Comparison of ENCODE assay signal across 1 cellular context in genomic region chr11:2399488-2400068, GRCh38.
TF ChIP-seq lines count a peak whose summit lies in the region.

No MANE protein-coding gene starts in this region.

TF ChIP-seq in K562, 482 proteins besides CTCF, POLR2A, EP300 and RAD21 (continued from another document):
- TF ChIP-seq, protein P1, sequence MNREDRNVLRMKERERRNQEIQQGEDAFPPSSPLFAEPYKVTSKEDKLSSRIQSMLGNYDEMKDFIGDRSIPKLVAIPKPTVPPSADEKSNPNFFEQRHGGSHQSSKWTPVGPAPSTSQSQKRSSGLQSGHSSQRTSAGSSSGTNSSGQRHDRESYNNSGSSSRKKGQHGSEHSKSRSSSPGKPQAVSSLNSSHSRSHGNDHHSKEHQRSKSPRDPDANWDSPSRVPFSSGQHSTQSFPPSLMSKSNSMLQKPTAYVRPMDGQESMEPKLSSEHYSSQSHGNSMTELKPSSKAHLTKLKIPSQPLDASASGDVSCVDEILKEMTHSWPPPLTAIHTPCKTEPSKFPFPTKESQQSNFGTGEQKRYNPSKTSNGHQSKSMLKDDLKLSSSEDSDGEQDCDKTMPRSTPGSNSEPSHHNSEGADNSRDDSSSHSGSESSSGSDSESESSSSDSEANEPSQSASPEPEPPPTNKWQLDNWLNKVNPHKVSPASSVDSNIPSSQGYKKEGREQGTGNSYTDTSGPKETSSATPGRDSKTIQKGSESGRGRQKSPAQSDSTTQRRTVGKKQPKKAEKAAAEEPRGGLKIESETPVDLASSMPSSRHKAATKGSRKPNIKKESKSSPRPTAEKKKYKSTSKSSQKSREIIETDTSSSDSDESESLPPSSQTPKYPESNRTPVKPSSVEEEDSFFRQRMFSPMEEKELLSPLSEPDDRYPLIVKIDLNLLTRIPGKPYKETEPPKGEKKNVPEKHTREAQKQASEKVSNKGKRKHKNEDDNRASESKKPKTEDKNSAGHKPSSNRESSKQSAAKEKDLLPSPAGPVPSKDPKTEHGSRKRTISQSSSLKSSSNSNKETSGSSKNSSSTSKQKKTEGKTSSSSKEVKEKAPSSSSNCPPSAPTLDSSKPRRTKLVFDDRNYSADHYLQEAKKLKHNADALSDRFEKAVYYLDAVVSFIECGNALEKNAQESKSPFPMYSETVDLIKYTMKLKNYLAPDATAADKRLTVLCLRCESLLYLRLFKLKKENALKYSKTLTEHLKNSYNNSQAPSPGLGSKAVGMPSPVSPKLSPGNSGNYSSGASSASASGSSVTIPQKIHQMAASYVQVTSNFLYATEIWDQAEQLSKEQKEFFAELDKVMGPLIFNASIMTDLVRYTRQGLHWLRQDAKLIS (CRISPR knock-in tag; IDR thresholded peaks at IDR 0.05): no peak
- TF ChIP-seq FIP1L1 (IDR thresholded peaks at IDR 0.05; ENCODE audit: low read depth, low read length, poor library complexity, severe bottlenecking) (no peak), MYC (IDR thresholded peaks at IDR 0.05; ENCODE audit: low read depth, low read length) (no peak), MYC (CRISPR knock-in tag; IDR thresholded peaks at IDR 0.05; ENCODE audit: borderline replicate concordance, low read depth) (0 out of 2 replicates have a peak, but pooled peaks have one; percentile 28), CSDE1 (IDR thresholded peaks at IDR 0.05) (no peak), WHSC1 (IDR thresholded peaks at IDR 0.05; ENCODE audit: low read length) (no peak), GTF2A2 (tag; IDR thresholded peaks at IDR 0.05) (no peak), PTTG1 (tag; IDR thresholded peaks at IDR 0.05; ENCODE audit: low read depth) (no peak)
- TF ChIP-seq, protein P2, sequence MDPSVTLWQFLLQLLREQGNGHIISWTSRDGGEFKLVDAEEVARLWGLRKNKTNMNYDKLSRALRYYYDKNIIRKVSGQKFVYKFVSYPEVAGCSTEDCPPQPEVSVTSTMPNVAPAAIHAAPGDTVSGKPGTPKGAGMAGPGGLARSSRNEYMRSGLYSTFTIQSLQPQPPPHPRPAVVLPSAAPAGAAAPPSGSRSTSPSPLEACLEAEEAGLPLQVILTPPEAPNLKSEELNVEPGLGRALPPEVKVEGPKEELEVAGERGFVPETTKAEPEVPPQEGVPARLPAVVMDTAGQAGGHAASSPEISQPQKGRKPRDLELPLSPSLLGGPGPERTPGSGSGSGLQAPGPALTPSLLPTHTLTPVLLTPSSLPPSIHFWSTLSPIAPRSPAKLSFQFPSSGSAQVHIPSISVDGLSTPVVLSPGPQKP (CRISPR knock-in tag; IDR thresholded peaks at IDR 0.05): peak; percentile 77; the same call in 1 of the 2 replicates
- TF ChIP-seq, protein P3, sequence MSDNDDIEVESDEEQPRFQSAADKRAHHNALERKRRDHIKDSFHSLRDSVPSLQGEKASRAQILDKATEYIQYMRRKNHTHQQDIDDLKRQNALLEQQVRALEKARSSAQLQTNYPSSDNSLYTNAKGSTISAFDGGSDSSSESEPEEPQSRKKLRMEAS (CRISPR knock-in tag; IDR thresholded peaks at IDR 0.05): no peak
